Comparison of ENCODE assay signal across 1 cellular context in genomic region chr3:134367412-134367811, GRCh38.
TF ChIP-seq lines count a peak whose summit lies in the region.

No MANE protein-coding gene starts in this region.

TF ChIP-seq in K562, 482 proteins besides CTCF, POLR2A, EP300 and RAD21 (continued from another document):
- no peak for TF ChIP-seq TRIM25 (IDR thresholded peaks at IDR 0.05; ENCODE audit: borderline replicate concordance)
- no peak for TF ChIP-seq STAT6 (CRISPR knock-in tag; IDR thresholded peaks at IDR 0.05)
